In the genomic region with DNA sequence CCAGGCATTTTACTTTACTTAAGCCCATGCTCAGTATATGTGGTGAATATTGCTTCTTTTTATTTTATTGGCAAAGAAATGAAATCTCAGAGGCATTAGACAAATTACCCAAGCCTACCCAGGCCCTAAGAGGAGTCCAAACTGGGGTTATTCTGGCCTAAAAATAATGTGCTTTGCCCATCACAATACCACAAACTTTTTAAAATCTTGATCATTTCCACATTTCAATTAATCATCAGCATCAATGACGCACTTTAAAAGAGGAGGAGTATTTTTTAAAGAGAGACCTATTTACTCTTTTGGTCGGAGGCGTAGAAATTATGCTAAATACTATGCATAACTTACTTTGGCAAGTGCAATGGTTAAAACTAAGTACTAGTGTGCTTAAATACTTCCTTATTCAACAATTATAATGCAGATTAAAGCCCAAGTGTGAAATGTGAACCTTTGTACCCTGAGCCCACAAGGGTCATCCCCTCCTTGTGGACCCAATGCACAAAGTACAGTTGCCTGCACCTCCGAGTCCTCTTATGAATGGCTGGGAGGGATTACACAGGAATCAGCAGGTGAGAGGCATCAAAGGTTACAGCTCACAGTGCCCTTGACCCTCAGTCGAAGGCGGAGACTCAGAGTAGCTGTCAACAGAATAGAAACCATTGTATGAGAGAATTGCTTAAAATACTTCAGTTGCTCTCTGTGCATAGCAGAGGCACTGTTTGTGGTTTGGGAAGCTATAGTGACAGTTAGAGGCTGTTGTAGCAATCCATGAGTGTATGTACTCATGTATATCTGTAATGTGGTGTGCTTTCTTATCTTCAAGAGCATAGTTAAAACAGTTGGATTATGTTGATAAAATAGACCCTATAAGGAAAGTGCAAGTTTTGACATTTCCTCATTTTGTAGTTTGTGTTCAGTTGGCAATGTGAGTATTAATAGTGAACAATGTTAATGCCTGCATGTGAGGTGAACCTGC, we compare ENCODE assay signal across 1 cellular context.
TF ChIP-seq lines count a peak whose summit lies in the region.

No MANE protein-coding gene starts in this region.

TF ChIP-seq in HepG2, 621 proteins besides CTCF, POLR2A, EP300 and RAD21 (continued from another document and continues in another):
- TF ChIP-seq SMARCC2 (IDR thresholded peaks at IDR 0.05) (no peak), ZFP90 (CRISPR knock-in tag; IDR thresholded peaks at IDR 0.05; ENCODE audit: borderline replicate concordance) (peak; percentile 66; the same call in 1 of the 2 replicates), ZNF557 (CRISPR knock-in tag; IDR thresholded peaks at IDR 0.05) (no peak), SOX6 (IDR thresholded peaks at IDR 0.05) (no peak), SOX6 (CRISPR knock-in tag; IDR thresholded peaks at IDR 0.05) (peak; percentile 98), ZNF138 (CRISPR knock-in tag; IDR thresholded peaks at IDR 0.05; ENCODE audit: low read depth) (no peak), RFX5 (IDR thresholded peaks at IDR 0.05; ENCODE audit: low read depth, low read length) (no peak), ZNF660 (CRISPR knock-in tag; IDR thresholded peaks at IDR 0.05; ENCODE audit: borderline replicate concordance, low read depth) (no peak), ZNF556 (CRISPR knock-in tag; IDR thresholded peaks at IDR 0.05; ENCODE audit: borderline replicate concordance) (peak; percentile 70; the same call in 1 of the 2 replicates), ESRRA (CRISPR knock-in tag; IDR thresholded peaks at IDR 0.05; ENCODE audit: low read depth) (peak; percentile 98), TARDBP (CRISPR knock-in tag; IDR thresholded peaks at IDR 0.05) (peak; percentile 97), ZNF121 (CRISPR knock-in tag; IDR thresholded peaks at IDR 0.05) (no peak), ZNF558 (CRISPR knock-in tag; IDR thresholded peaks at IDR 0.05; ENCODE audit: borderline replicate concordance) (no peak), ZFP36L1 (CRISPR knock-in tag; IDR thresholded peaks at IDR 0.05) (0 out of 2 replicates have a peak, but pooled peaks have one; percentile 51), ZNF749 (CRISPR knock-in tag; IDR thresholded peaks at IDR 0.05; ENCODE audit: borderline replicate concordance) (no peak), ZNF230 (CRISPR knock-in tag; IDR thresholded peaks at IDR 0.05) (no peak), BORCS8-MEF2B (CRISPR knock-in tag; IDR thresholded peaks at IDR 0.05) (peak; percentile 70; the same call in 1 of the 2 replicates), NR2F1 (CRISPR knock-in tag; IDR thresholded peaks at IDR 0.05) (peak; percentile 99), RCOR2 (CRISPR knock-in tag; IDR thresholded peaks at IDR 0.05) (peak; percentile 98), ZNF33B (CRISPR knock-in tag; IDR thresholded peaks at IDR 0.05) (no peak), GTF3A (CRISPR knock-in tag; conservative IDR thresholded peaks at IDR 0.05) (no peak), ZMYM2 (CRISPR knock-in tag; IDR thresholded peaks at IDR 0.05) (peak; percentile 99), GATAD2A (CRISPR knock-in tag; IDR thresholded peaks at IDR 0.05) (peak; percentile 96), FOXJ3 (CRISPR knock-in tag; IDR thresholded peaks at IDR 0.05; ENCODE audit: borderline replicate concordance) (peak; percentile 95), TBX2 (CRISPR knock-in tag; IDR thresholded peaks at IDR 0.05; ENCODE audit: borderline replicate concordance) (peak; percentile 97), SMC3 (IDR thresholded peaks at IDR 0.05; ENCODE audit: low read length) (no peak), ZSCAN21 (CRISPR knock-in tag; IDR thresholded peaks at IDR 0.05; ENCODE audit: borderline replicate concordance) (no peak)
- TF ChIP-seq, protein P1, sequence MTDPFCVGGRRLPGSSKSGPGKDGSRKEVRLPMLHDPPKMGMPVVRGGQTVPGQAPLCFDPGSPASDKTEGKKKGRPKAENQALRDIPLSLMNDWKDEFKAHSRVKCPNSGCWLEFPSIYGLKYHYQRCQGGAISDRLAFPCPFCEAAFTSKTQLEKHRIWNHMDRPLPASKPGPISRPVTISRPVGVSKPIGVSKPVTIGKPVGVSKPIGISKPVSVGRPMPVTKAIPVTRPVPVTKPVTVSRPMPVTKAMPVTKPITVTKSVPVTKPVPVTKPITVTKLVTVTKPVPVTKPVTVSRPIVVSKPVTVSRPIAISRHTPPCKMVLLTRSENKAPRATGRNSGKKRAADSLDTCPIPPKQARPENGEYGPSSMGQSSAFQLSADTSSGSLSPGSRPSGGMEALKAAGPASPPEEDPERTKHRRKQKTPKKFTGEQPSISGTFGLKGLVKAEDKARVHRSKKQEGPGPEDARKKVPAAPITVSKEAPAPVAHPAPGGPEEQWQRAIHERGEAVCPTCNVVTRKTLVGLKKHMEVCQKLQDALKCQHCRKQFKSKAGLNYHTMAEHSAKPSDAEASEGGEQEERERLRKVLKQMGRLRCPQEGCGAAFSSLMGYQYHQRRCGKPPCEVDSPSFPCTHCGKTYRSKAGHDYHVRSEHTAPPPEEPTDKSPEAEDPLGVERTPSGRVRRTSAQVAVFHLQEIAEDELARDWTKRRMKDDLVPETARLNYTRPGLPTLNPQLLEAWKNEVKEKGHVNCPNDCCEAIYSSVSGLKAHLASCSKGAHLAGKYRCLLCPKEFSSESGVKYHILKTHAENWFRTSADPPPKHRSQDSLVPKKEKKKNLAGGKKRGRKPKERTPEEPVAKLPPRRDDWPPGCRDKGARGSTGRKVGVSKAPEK (CRISPR knock-in tag; IDR thresholded peaks at IDR 0.05; ENCODE audit: borderline replicate concordance) = no peak
- TF ChIP-seq, protein P2, sequence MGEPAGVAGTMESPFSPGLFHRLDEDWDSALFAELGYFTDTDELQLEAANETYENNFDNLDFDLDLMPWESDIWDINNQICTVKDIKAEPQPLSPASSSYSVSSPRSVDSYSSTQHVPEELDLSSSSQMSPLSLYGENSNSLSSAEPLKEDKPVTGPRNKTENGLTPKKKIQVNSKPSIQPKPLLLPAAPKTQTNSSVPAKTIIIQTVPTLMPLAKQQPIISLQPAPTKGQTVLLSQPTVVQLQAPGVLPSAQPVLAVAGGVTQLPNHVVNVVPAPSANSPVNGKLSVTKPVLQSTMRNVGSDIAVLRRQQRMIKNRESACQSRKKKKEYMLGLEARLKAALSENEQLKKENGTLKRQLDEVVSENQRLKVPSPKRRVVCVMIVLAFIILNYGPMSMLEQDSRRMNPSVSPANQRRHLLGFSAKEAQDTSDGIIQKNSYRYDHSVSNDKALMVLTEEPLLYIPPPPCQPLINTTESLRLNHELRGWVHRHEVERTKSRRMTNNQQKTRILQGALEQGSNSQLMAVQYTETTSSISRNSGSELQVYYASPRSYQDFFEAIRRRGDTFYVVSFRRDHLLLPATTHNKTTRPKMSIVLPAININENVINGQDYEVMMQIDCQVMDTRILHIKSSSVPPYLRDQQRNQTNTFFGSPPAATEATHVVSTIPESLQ (CRISPR knock-in tag; conservative IDR thresholded peaks at IDR 0.05) = no peak
- TF ChIP-seq, protein P3, sequence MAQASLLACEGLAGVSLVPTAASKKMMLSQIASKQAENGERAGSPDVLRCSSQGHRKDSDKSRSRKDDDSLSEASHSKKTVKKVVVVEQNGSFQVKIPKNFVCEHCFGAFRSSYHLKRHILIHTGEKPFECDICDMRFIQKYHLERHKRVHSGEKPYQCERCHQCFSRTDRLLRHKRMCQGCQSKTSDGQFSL (CRISPR knock-in tag; IDR thresholded peaks at IDR 0.05) = no peak
- TF ChIP-seq, protein P4, sequence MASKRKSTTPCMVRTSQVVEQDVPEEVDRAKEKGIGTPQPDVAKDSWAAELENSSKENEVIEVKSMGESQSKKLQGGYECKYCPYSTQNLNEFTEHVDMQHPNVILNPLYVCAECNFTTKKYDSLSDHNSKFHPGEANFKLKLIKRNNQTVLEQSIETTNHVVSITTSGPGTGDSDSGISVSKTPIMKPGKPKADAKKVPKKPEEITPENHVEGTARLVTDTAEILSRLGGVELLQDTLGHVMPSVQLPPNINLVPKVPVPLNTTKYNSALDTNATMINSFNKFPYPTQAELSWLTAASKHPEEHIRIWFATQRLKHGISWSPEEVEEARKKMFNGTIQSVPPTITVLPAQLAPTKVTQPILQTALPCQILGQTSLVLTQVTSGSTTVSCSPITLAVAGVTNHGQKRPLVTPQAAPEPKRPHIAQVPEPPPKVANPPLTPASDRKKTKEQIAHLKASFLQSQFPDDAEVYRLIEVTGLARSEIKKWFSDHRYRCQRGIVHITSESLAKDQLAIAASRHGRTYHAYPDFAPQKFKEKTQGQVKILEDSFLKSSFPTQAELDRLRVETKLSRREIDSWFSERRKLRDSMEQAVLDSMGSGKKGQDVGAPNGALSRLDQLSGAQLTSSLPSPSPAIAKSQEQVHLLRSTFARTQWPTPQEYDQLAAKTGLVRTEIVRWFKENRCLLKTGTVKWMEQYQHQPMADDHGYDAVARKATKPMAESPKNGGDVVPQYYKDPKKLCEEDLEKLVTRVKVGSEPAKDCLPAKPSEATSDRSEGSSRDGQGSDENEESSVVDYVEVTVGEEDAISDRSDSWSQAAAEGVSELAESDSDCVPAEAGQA (IDR thresholded peaks at IDR 0.05; ENCODE audit: low read depth) = no peak
- TF ChIP-seq, protein P4 (CRISPR knock-in tag; IDR thresholded peaks at IDR 0.05; ENCODE audit: borderline replicate concordance) = no peak
- TF ChIP-seq, protein P5, sequence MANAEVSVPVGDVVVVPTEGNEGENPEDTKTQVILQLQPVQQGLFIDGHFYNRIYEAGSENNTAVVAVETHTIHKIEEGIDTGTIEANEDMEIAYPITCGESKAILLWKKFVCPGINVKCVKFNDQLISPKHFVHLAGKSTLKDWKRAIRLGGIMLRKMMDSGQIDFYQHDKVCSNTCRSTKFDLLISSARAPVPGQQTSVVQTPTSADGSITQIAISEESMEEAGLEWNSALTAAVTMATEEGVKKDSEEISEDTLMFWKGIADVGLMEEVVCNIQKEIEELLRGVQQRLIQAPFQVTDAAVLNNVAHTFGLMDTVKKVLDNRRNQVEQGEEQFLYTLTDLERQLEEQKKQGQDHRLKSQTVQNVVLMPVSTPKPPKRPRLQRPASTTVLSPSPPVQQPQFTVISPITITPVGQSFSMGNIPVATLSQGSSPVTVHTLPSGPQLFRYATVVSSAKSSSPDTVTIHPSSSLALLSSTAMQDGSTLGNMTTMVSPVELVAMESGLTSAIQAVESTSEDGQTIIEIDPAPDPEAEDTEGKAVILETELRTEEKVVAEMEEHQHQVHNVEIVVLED (CRISPR knock-in tag; IDR thresholded peaks at IDR 0.05; ENCODE audit: borderline replicate concordance) = no peak; the same call in 1 of the 2 replicates
- TF ChIP-seq, protein P6, sequence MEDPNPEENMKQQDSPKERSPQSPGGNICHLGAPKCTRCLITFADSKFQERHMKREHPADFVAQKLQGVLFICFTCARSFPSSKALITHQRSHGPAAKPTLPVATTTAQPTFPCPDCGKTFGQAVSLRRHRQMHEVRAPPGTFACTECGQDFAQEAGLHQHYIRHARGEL (CRISPR knock-in tag; IDR thresholded peaks at IDR 0.05) = no peak
- TF ChIP-seq, protein P7, sequence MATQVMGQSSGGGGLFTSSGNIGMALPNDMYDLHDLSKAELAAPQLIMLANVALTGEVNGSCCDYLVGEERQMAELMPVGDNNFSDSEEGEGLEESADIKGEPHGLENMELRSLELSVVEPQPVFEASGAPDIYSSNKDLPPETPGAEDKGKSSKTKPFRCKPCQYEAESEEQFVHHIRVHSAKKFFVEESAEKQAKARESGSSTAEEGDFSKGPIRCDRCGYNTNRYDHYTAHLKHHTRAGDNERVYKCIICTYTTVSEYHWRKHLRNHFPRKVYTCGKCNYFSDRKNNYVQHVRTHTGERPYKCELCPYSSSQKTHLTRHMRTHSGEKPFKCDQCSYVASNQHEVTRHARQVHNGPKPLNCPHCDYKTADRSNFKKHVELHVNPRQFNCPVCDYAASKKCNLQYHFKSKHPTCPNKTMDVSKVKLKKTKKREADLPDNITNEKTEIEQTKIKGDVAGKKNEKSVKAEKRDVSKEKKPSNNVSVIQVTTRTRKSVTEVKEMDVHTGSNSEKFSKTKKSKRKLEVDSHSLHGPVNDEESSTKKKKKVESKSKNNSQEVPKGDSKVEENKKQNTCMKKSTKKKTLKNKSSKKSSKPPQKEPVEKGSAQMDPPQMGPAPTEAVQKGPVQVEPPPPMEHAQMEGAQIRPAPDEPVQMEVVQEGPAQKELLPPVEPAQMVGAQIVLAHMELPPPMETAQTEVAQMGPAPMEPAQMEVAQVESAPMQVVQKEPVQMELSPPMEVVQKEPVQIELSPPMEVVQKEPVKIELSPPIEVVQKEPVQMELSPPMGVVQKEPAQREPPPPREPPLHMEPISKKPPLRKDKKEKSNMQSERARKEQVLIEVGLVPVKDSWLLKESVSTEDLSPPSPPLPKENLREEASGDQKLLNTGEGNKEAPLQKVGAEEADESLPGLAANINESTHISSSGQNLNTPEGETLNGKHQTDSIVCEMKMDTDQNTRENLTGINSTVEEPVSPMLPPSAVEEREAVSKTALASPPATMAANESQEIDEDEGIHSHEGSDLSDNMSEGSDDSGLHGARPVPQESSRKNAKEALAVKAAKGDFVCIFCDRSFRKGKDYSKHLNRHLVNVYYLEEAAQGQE (IDR thresholded peaks at IDR 0.05; ENCODE audit: borderline replicate concordance in 1 of 2, low read depth in 1 of 2, low read length in 2 of 2) = 0 out of 4 replicates have a peak, but pooled peaks of 1 of the 2 experiments have one; percentile 39
